ENCODE assay signal across 10 cellular contexts in genomic region chr6:163860194-163861081, GRCh38.
A peak's percentile ranks its signal among the peaks of the same experiment; 100 is the strongest.
DNase-seq lines count a peak whose midpoint lies in the region; ATAC-seq and TF ChIP-seq lines count a peak whose summit lies in the region.
"Had no signal": no experiment of that assay in that cellular context is flagged by ENCODE, and none has a peak within 500 bp of the region (broad histone marks: within the 10 kb centered on the region; RNA-seq: fewer than 3 reads in every experiment).

No MANE protein-coding gene starts in this region.

- H3K4me1 ChIP-seq in SK-N-SH (ENCODE audit: control insufficient read depth in 1 of 2, insufficient read depth in 2 of 2, low read depth in 1 of 2, low read length in 1 of 2) = peaks cover 6 to 15% of the 10 kb centered on the region in 2 experiments; a peak in 3 of 4 replicates

- H3K36me3 ChIP-seq in SK-N-SH (replicated peaks in 1 of 2; ENCODE audit: control insufficient read depth in 1 of 2, insufficient read depth in 2 of 2, low read length in 1 of 2) = no peaks in the 10 kb centered on the region

- H2AFZ ChIP-seq in SK-N-SH (ENCODE audit: low read depth) = 0 out of 2 replicates have a peak overlapping the region, but pooled peaks have one; percentile 43

- POLR2A ChIA-PET in SK-N-SH (lab: Yijun Ruan, JAX) (no interaction called here), WTC11 (lab: Charles Lee) (no interaction called here)

- H3K4me3 Mint-ChIP-seq in WTC11 = no peak overlapping the region
- H3K4me3 Mint-ChIP-seq: nephron had no signal

- H3K4me1 Mint-ChIP-seq in WTC11 = peaks cover 23% of the 10 kb centered on the region
- H3K4me1 Mint-ChIP-seq: nephron had no signal

- no peaks in the 10 kb centered on the region for H4K20me1 ChIP-seq in SK-N-SH (ENCODE audit: insufficient read depth)

- no peak overlapping the region for H3K9ac ChIP-seq in SK-N-SH

- no peak overlapping the region; a peak in 1 of 4 replicates for H3K4me3 ChIP-seq in SK-N-SH (ENCODE audit: low read depth in 2 of 2, low read length in 1 of 2)
- no peak overlapping the region for H3K4me3 ChIP-seq in fibroblast of the aortic adventitia (ENCODE audit: low read depth, low read length)

- no peak overlapping the region for H3K27ac Mint-ChIP-seq in WTC11
- H3K27ac Mint-ChIP-seq: nephron had no signal

- peak; percentile 53 for ATAC-seq in GM18502 (IDR thresholded peaks at IDR 0.05; ENCODE audit: poor library complexity, unreplicated experiment)
- ATAC-seq in GM18517 (IDR thresholded peaks at IDR 0.05; ENCODE audit: unreplicated experiment) = no peak
- ATAC-seq in WTC11 = no peak; the same call in 1 of the 2 replicates
- ATAC-seq in HG03025 (IDR thresholded peaks at IDR 0.05; ENCODE audit: low FRiP score, unreplicated experiment) = no peak

- no peak for TF ChIP-seq CTCF in SK-N-SH (IDR thresholded peaks at IDR 0.05)
- no peak for TF ChIP-seq CTCF in fibroblast of the aortic adventitia (IDR thresholded peaks at IDR 0.05; ENCODE audit: insufficient read depth, low read length)
- no peak for TF ChIP-seq CTCF in WTC11 (IDR thresholded peaks at IDR 0.05)

- no peaks in the 10 kb centered on the region for H3F3A ChIP-seq in SK-N-SH (replicated peaks; ENCODE audit: insufficient read depth)

- H3K79me2 ChIP-seq in SK-N-SH (ENCODE audit: insufficient read depth) = no peaks in the 10 kb centered on the region

- CTCF ChIA-PET in SK-N-SH (lab: Yijun Ruan, JAX) = interaction anchor here (1.4 kb wide), 1 partner anchor 32 kb away, joined by 3 read pairs; no protein-coding TSS in a partner anchor
- CTCF ChIA-PET in WTC11 (lab: Charles Lee) = no interaction called here

- peak overlapping the region; percentile 57; the same call in 1 of the 2 replicates for H3K4me2 ChIP-seq in SK-N-SH

- peaks cover 6% of the 10 kb centered on the region for H3K36me3 Mint-ChIP-seq in WTC11

- peak; percentile 81 for DNase-seq in SK-N-SH
- peak; percentile 32 for DNase-seq in fibroblast of the aortic adventitia (ENCODE audit: low read depth)
- DNase-seq in retina = peak; percentile 57
- no peak for DNase-seq in WTC11 (ENCODE audit: low spot score)
- DNase-seq in activated naive CD4-positive, alpha-beta T cell (lab: John Stamatoyannopoulos, UW) = no peak
- DNase-seq: activated CD4-positive, alpha-beta T cell treated with anti-CD3 and anti-CD28 coated beads for 4 hours had no signal

- no peaks in the 10 kb centered on the region for H3K27me3 ChIP-seq in SK-N-SH (ENCODE audit: insufficient read depth)

- peak overlapping the region in 1 of 2 experiments; percentile 34; a peak in 1 of 4 replicates for H3K27ac ChIP-seq in SK-N-SH (ENCODE audit: low read depth in 2 of 2, low read length in 1 of 2)

- no peaks in the 10 kb centered on the region for H3K9me2 ChIP-seq in SK-N-SH

- peaks cover 11% of the 10 kb centered on the region for H3K9me3 Mint-ChIP-seq in WTC11
- H3K9me3 Mint-ChIP-seq: nephron had no signal

- no peaks in the 10 kb centered on the region for H3K27me3 Mint-ChIP-seq in WTC11 (ENCODE audit: low read depth)

- TF ChIP-seq RAD21 in SK-N-SH (IDR thresholded peaks at IDR 0.05; ENCODE audit: low read length) = no peak; the same call in 1 of the 2 replicates

- no peak for TF ChIP-seq EP300 in SK-N-SH (IDR thresholded peaks at IDR 0.05; ENCODE audit: borderline replicate concordance in 1 of 2, low read depth in 1 of 2, low read length in 1 of 2)

- H3K9me3 ChIP-seq in SK-N-SH = no peaks in the 10 kb centered on the region

- 13% methylated on average over 13 of the region's 13 CpGs for WGBS in SK-N-SH (ENCODE audit: low lambda C conversion rate)

TF ChIP-seq in SK-N-SH, 30 proteins besides CTCF, POLR2A, EP300 and RAD21 (continues in another document):
- TF ChIP-seq NFIC (IDR thresholded peaks at IDR 0.05; ENCODE audit: borderline replicate concordance) (no peak), TCF12 (IDR thresholded peaks at IDR 0.05) (no peak), RCOR1 (IDR thresholded peaks at IDR 0.05; ENCODE audit: low read length) (no peak), TAF1 (IDR thresholded peaks at IDR 0.05; ENCODE audit: borderline replicate concordance, low read depth, low read length) (no peak), GATA2 (CRISPR knock-in tag; IDR thresholded peaks at IDR 0.05) (peak; percentile 83), YY1 (IDR thresholded peaks at IDR 0.05; ENCODE audit: low read depth) (no peak), MAX (IDR thresholded peaks at IDR 0.05; ENCODE audit: low read depth) (no peak), USF2 (IDR thresholded peaks at IDR 0.05; ENCODE audit: borderline replicate concordance, low read depth, low read length) (no peak), FOXM1 (IDR thresholded peaks at IDR 0.05; ENCODE audit: low read depth) (no peak), NRF1 (IDR thresholded peaks at IDR 0.05; ENCODE audit: low read depth, low read length) (no peak), RXRA (IDR thresholded peaks at IDR 0.05; ENCODE audit: borderline replicate concordance, low read depth) (no peak), POLR2AphosphoS5 (IDR thresholded peaks at IDR 0.05; ENCODE audit: low read depth, low read length) (no peak), FOXJ3 (CRISPR knock-in tag; IDR thresholded peaks at IDR 0.05) (peak; percentile 74), JUND (IDR thresholded peaks at IDR 0.05) (no peak), EZH2phosphoT487 (IDR thresholded peaks at IDR 0.05; ENCODE audit: borderline replicate concordance, low read depth) (no peak), GABPA (IDR thresholded peaks at IDR 0.05; ENCODE audit: low read depth) (no peak), TEAD4 (IDR thresholded peaks at IDR 0.05; ENCODE audit: borderline replicate concordance, insufficient read depth) (no peak)

TF ChIP-seq in WTC11, 78 proteins besides CTCF, POLR2A, EP300 and RAD21:
- no peak for TF ChIP-seq ETV6 (CRISPR knock-in tag; IDR thresholded peaks at IDR 0.05)
- no peak for TF ChIP-seq SMAD4 (CRISPR knock-in tag; IDR thresholded peaks at IDR 0.05)
- TF ChIP-seq PREB (CRISPR knock-in tag; IDR thresholded peaks at IDR 0.05; ENCODE audit: borderline replicate concordance) = no peak

Comparison
In these comparisons a context has a peak if more than half of its experiments do, and no peak if none do; other contexts are left out.
1. DNase-seq: peak in SK-N-SH (single experiment), fibroblast of the aortic adventitia (single experiment) and retina (single experiment); none in WTC11 (single experiment) and activated naive CD4-positive, alpha-beta T cell (0 of 4).